Comparison of ENCODE assay signal across 8 cellular contexts in genomic region chr7:73703985-73704639, GRCh38.
A peak's percentile ranks its signal among the peaks of the same experiment; 100 is the strongest.
DNase-seq lines count a peak whose midpoint lies in the region; ATAC-seq lines count a peak whose summit lies in the region.

No MANE protein-coding gene starts in this region.

- peaks cover 2% of the 10 kb centered on the region for H3K36me3 Mint-ChIP-seq in activated naive CD8-positive, alpha-beta T cell treated with anti-CD3 and anti-CD28 coated beads, Interleukin-2, amount 50 U/mL, for 24 hours (ENCODE audit: low read depth)

- peaks cover 18% of the 10 kb centered on the region for H3K4me1 ChIP-seq in stomach smooth muscle (ENCODE audit: control insufficient read depth, insufficient read depth, low read length)

- no peaks in the 10 kb centered on the region for H3K9me3 ChIP-seq in stomach smooth muscle (ENCODE audit: control insufficient read depth in 2 of 2, low read length in 2 of 2)

- no peaks in the 10 kb centered on the region for H3K27me3 ChIP-seq in stomach smooth muscle (ENCODE audit: control insufficient read depth in 1 of 2, insufficient read depth in 2 of 2, low read length in 2 of 2)

- H3K27ac ChIP-seq in stomach smooth muscle (ENCODE audit: low read length): peak overlapping the region; percentile 46

- no peak overlapping the region for H3K4me3 Mint-ChIP-seq in activated naive CD8-positive, alpha-beta T cell treated with anti-CD3 and anti-CD28 coated beads, Interleukin-2, amount 50 U/mL, for 24 hours

- H3K9me3 Mint-ChIP-seq in activated naive CD8-positive, alpha-beta T cell treated with anti-CD3 and anti-CD28 coated beads, Interleukin-2, amount 50 U/mL, for 24 hours: no peaks in the 10 kb centered on the region

- no peaks in the 10 kb centered on the region for H3K27me3 Mint-ChIP-seq in activated naive CD8-positive, alpha-beta T cell treated with anti-CD3 and anti-CD28 coated beads, Interleukin-2, amount 50 U/mL, for 24 hours

- H3K4me1 Mint-ChIP-seq in activated naive CD8-positive, alpha-beta T cell treated with anti-CD3 and anti-CD28 coated beads, Interleukin-2, amount 50 U/mL, for 24 hours: peaks cover 14% of the 10 kb centered on the region

- peak; percentile 48 for ATAC-seq in activated naive CD8-positive, alpha-beta T cell treated with anti-CD3 and anti-CD28 coated beads, Interleukin-2, amount 50 U/mL, for 24 hours
- no peak for ATAC-seq in GM19395 (IDR thresholded peaks at IDR 0.05; ENCODE audit: unreplicated experiment)

- H3K4me3 ChIP-seq in stomach smooth muscle (ENCODE audit: low read length in 2 of 2): peak overlapping the region; percentile 43 to 54

- H3K27ac Mint-ChIP-seq in activated naive CD8-positive, alpha-beta T cell treated with anti-CD3 and anti-CD28 coated beads, Interleukin-2, amount 50 U/mL, for 24 hours: no peak overlapping the region

- DNase-seq in activated effector memory CD4-positive, alpha-beta T cell treated with anti-CD3 and anti-CD28 coated beads, Interleukin-2, amount 50 U/mL, for 16 hours: peak; percentile 71
- no peak for DNase-seq in activated effector memory CD4-positive, alpha-beta T cell treated with Interleukin-2 at 50 U/mL for 16 hours
- DNase-seq in activated naive CD8-positive, alpha-beta T cell treated with anti-CD3 and anti-CD28 coated beads, Interleukin-2, amount 50 U/mL, for 24 hours: peak; percentile 50
- DNase-seq in islet precursor cell: peak; percentile 90
- DNase-seq in NCI-H2107 treated with DMSO at 0.1 percent for 48 hours (lab: John Stamatoyannopoulos, UW; ENCODE audit: unreplicated experiment): no peak
- no peak for DNase-seq in NCI-H446 (lab: John Stamatoyannopoulos, UW)

- peaks cover 9 to 11% of the 10 kb centered on the region in 2 donors for H3K36me3 ChIP-seq in stomach smooth muscle (ENCODE audit: control insufficient read depth in 2 of 2, insufficient read depth in 2 of 2, low read length in 2 of 2)

- H3K9ac ChIP-seq in stomach smooth muscle (ENCODE audit: low read length in 2 of 2): peak overlapping the region; percentile 21 to 33

Comparison
In these comparisons a context has a peak if more than half of its experiments do, and no peak if none do; other contexts are left out.
1. DNase-seq: peak in activated effector memory CD4-positive, alpha-beta T cell treated with anti-CD3 and anti-CD28 coated beads, Interleukin-2, amount 50 U/mL, for 16 hours (single experiment), activated naive CD8-positive, alpha-beta T cell treated with anti-CD3 and anti-CD28 coated beads, Interleukin-2, amount 50 U/mL, for 24 hours (single experiment) and islet precursor cell (single experiment); none in activated effector memory CD4-positive, alpha-beta T cell treated with Interleukin-2 at 50 U/mL for 16 hours (single experiment), NCI-H2107 treated with DMSO at 0.1 percent for 48 hours (single experiment) and NCI-H446 (0 of 2).